Comparison of ENCODE assay signal across 25 cellular contexts in genomic region chr17:42260318-42260717, GRCh38.
"Had no signal": no experiment of that assay in that cellular context is flagged by ENCODE, and none has a peak within 500 bp of the region (broad histone marks: within the 10 kb centered on the region; RNA-seq: fewer than 3 reads in every experiment).

No MANE protein-coding gene starts in this region.

- H3K4me3 Mint-ChIP-seq: activated CD4-positive, alpha-beta memory T cell treated with anti-CD3 and anti-CD28 coated beads for 36 hours; activated CD4-positive, alpha-beta T cell treated with anti-CD3 and anti-CD28 coated beads, Interleukin-2, amount 10 ng/mL, durations not matched to agents 7 days and 5 days; activated naive CD4-positive, alpha-beta T cell treated with anti-CD3 and anti-CD28 coated beads, Interleukin-2, amount 10 ng/mL, durations not matched to agents 7 days and 5 days; activated naive CD8-positive, alpha-beta T cell treated with anti-CD3 and anti-CD28 coated beads for 36 hours; activated T-cell treated with anti-CD3 and anti-CD28 coated beads, Interleukin-2, amount 50 U/mL, for 72 hours; T-helper 2 cell treated with Interferon-gamma antibody and Interleukin-4, amounts not matched to agents 5 μg/mL and 100 μg/mL, for 36 hours had no signal

- H3K27me3 Mint-ChIP-seq: activated B cell treated with CpG ODN at 0.5 μM for 24 hours; activated CD4-positive, alpha-beta memory T cell treated with anti-CD3 and anti-CD28 coated beads for 36 hours; activated CD4-positive, alpha-beta T cell treated with anti-CD3 and anti-CD28 coated beads, Interleukin-2, amount 10 ng/mL, durations not matched to agents 7 days and 5 days; activated naive CD4-positive, alpha-beta T cell treated with anti-CD3 and anti-CD28 coated beads, Interleukin-2, amount 10 ng/mL, durations not matched to agents 7 days and 5 days; activated naive CD8-positive, alpha-beta T cell treated with anti-CD3 and anti-CD28 coated beads for 36 hours had no signal

- H3K27me3 ChIP-seq: brain microvascular endothelial cell, cardiac muscle cell, SJSA1 had no signal

- ATAC-seq: activated T-cell treated with anti-CD3 and anti-CD28 coated beads, Interleukin-2, amount 50 U/mL, for 72 hours; SK-N-SH treated with all-trans-retinoic acid at 6 μM for 48 hours had no signal

- DNase-seq: activated B cell treated with CpG ODN at 0.5 μM for 24 hours; activated CD4-positive, alpha-beta memory T cell treated with anti-CD3 and anti-CD28 coated beads for 36 hours; activated CD4-positive, alpha-beta T cell treated with anti-CD3 and anti-CD28 coated beads for 1 hour; activated CD4-positive, alpha-beta T cell treated with anti-CD3 and anti-CD28 coated beads, Interleukin-2, amount 10 ng/mL, durations not matched to agents 7 days and 5 days; activated CD8-positive, alpha-beta memory T cell treated with anti-CD3 and anti-CD28 coated beads for 24 hours; activated gamma-delta T cell treated with Interleukin-2 at 50 U/mL for 16 hours; activated naive CD4-positive, alpha-beta T cell treated with anti-CD3 and anti-CD28 coated beads, Interleukin-2, amount 10 ng/mL, durations not matched to agents 7 days and 5 days; activated naive CD8-positive, alpha-beta T cell treated with anti-CD3 and anti-CD28 coated beads for 36 hours; activated T-cell treated with anti-CD3 and anti-CD28 coated beads, Interleukin-2, amount 50 U/mL, for 72 hours; brain microvascular endothelial cell; KBM-7; NCI-H1048; NCI-H1930; NCI-H2107; NCI-H226; NCI-H510A; NCI-H526 treated with DMSO at 0.1 percent for 48 hours; NK-92 treated with Interleukin-12 subunit alpha and Interleukin-12 subunit beta, amount 100 ng/mL, for 24 hours; SHP77; SW 1271 had no signal

- H3K36me3 ChIP-seq: brain microvascular endothelial cell, cardiac muscle cell, SJSA1 had no signal

- H3K9me3 ChIP-seq: SJSA1 had no signal

- H3K27ac ChIP-seq: brain microvascular endothelial cell, cardiac muscle cell had no signal

- H3K9me3 Mint-ChIP-seq: activated B cell treated with CpG ODN at 0.5 μM for 24 hours; activated CD4-positive, alpha-beta memory T cell treated with anti-CD3 and anti-CD28 coated beads for 36 hours; activated CD4-positive, alpha-beta T cell treated with anti-CD3 and anti-CD28 coated beads, Interleukin-2, amount 10 ng/mL, durations not matched to agents 7 days and 5 days; activated naive CD4-positive, alpha-beta T cell treated with anti-CD3 and anti-CD28 coated beads, Interleukin-2, amount 10 ng/mL, durations not matched to agents 7 days and 5 days; activated naive CD8-positive, alpha-beta T cell treated with anti-CD3 and anti-CD28 coated beads for 36 hours; activated T-cell treated with anti-CD3 and anti-CD28 coated beads, Interleukin-2, amount 50 U/mL, for 72 hours; activated T-helper 2 cell treated with anti-CD3 and anti-CD28 coated beads, Interferon-gamma antibody, Interleukin-2, Interleukin-4, amounts not matched to agents 10 μg/mL and 5 μg/mL and 100 μg/mL, durations not matched to agents 14 hours and 24 hours and 36 hours; T-helper 2 cell treated with Interferon-gamma antibody and Interleukin-4, amounts not matched to agents 5 μg/mL and 100 μg/mL, for 36 hours had no signal

- H3K4me3 ChIP-seq: cardiac muscle cell, SJSA1 had no signal

- H3K27ac Mint-ChIP-seq: activated CD4-positive, alpha-beta memory T cell treated with anti-CD3 and anti-CD28 coated beads for 36 hours; activated CD4-positive, alpha-beta T cell treated with anti-CD3 and anti-CD28 coated beads, Interleukin-2, amount 10 ng/mL, durations not matched to agents 7 days and 5 days; activated naive CD4-positive, alpha-beta T cell treated with anti-CD3 and anti-CD28 coated beads, Interleukin-2, amount 10 ng/mL, durations not matched to agents 7 days and 5 days; activated T-cell treated with anti-CD3 and anti-CD28 coated beads, Interleukin-2, amount 50 U/mL, for 72 hours; activated T-helper 2 cell treated with anti-CD3 and anti-CD28 coated beads, Interferon-gamma antibody, Interleukin-2, Interleukin-4, amounts not matched to agents 10 μg/mL and 5 μg/mL and 100 μg/mL, durations not matched to agents 14 hours and 24 hours and 36 hours; T-helper 2 cell treated with Interferon-gamma antibody and Interleukin-4, amounts not matched to agents 5 μg/mL and 100 μg/mL, for 36 hours had no signal
